8 cellular contexts compared by ENCODE assay signal in genomic region chr4:110005461-110006056, GRCh38.
A peak's percentile ranks its signal among the peaks of the same experiment; 100 is the strongest.
DNase-seq lines count a peak whose midpoint lies in the region; ATAC-seq and TF ChIP-seq lines count a peak whose summit lies in the region.

No MANE protein-coding gene starts in this region.

- POLR2A ChIA-PET in activated CD4-positive, alpha-beta T cell treated with anti-CD3 and anti-CD28 coated beads, Interleukin-2, amount 10 ng/mL, durations not matched to agents 7 days and 5 days (lab: Charles Lee), result no interaction called here

- H3K27me3 Mint-ChIP-seq in activated CD4-positive, alpha-beta T cell treated with anti-CD3 and anti-CD28 coated beads, Interleukin-2, amount 10 ng/mL, durations not matched to agents 7 days and 5 days, result peaks cover 6% of the 10 kb centered on the region
- H3K27me3 Mint-ChIP-seq in neural crest cell (ENCODE audit: low read depth), result no peaks in the 10 kb centered on the region

- H3K4me2 ChIP-seq in Karpas-422 (ENCODE audit: low read depth, low read length, poor library complexity, severe bottlenecking), result no peak overlapping the region

- H3K36me3 Mint-ChIP-seq in activated CD4-positive, alpha-beta T cell treated with anti-CD3 and anti-CD28 coated beads, Interleukin-2, amount 10 ng/mL, durations not matched to agents 7 days and 5 days (ENCODE audit: low read depth), result no peaks in the 10 kb centered on the region
- H3K36me3 Mint-ChIP-seq in neural crest cell (ENCODE audit: low read depth), result no peaks in the 10 kb centered on the region

- CTCF ChIA-PET in activated CD4-positive, alpha-beta T cell treated with anti-CD3 and anti-CD28 coated beads, Interleukin-2, amount 10 ng/mL, durations not matched to agents 7 days and 5 days (lab: Charles Lee), result interaction anchor here (0.6 to 1.6 kb wide), 8 partner anchors 15 to 511 kb away, joined by 3 to 11 read pairs (median 3); no protein-coding TSS in a partner anchor

- no peak overlapping the region for H2AFZ ChIP-seq in Karpas-422 (ENCODE audit: low read length)

- no peak overlapping the region for H3K4me3 ChIP-seq in Karpas-422 (ENCODE audit: low read length)

- no peaks in the 10 kb centered on the region for H3K9me2 ChIP-seq in Karpas-422 (replicated peaks; ENCODE audit: insufficient read depth, low read length)

- no peak overlapping the region for H3K9ac ChIP-seq in Karpas-422 (ENCODE audit: low read length)

- no peak overlapping the region for H3K4me3 Mint-ChIP-seq in activated CD4-positive, alpha-beta T cell treated with anti-CD3 and anti-CD28 coated beads, Interleukin-2, amount 10 ng/mL, durations not matched to agents 7 days and 5 days
- no peak overlapping the region for H3K4me3 Mint-ChIP-seq in neural crest cell

- H3K79me2 ChIP-seq in Karpas-422 (ENCODE audit: low read length), result no peaks in the 10 kb centered on the region

- H3K4me1 ChIP-seq in Karpas-422 (ENCODE audit: low read length), result no peaks in the 10 kb centered on the region

- no peaks in the 10 kb centered on the region for H3K9me3 ChIP-seq in Karpas-422 (ENCODE audit: low read length)

- H4K20me1 ChIP-seq in Karpas-422 (ENCODE audit: insufficient read depth, low read depth, low read length), result no peaks in the 10 kb centered on the region

- H3K4me1 Mint-ChIP-seq in activated CD4-positive, alpha-beta T cell treated with anti-CD3 and anti-CD28 coated beads, Interleukin-2, amount 10 ng/mL, durations not matched to agents 7 days and 5 days, result peaks cover 20% of the 10 kb centered on the region
- H3K4me1 Mint-ChIP-seq in neural crest cell, result peaks cover 20% of the 10 kb centered on the region

- TF ChIP-seq CTCF in neural crest cell (conservative IDR thresholded peaks at IDR 0.05), result peak; percentile 85

- ATAC-seq in GM21576 (IDR thresholded peaks at IDR 0.05; ENCODE audit: unreplicated experiment) (peak; percentile 58), esophagus mucosa (peak; percentile 80), HG02970 (IDR thresholded peaks at IDR 0.05; ENCODE audit: low FRiP score, unreplicated experiment) (no peak)

- no peaks in the 10 kb centered on the region for H3K36me3 ChIP-seq in Karpas-422 (ENCODE audit: insufficient read depth, low read length)

- H3K9me3 Mint-ChIP-seq in activated CD4-positive, alpha-beta T cell treated with anti-CD3 and anti-CD28 coated beads, Interleukin-2, amount 10 ng/mL, durations not matched to agents 7 days and 5 days, result no peaks in the 10 kb centered on the region
- no peaks in the 10 kb centered on the region for H3K9me3 Mint-ChIP-seq in neural crest cell

- H3K27me3 ChIP-seq in Karpas-422 (ENCODE audit: low read length), result no peaks in the 10 kb centered on the region; the same call in 1 of the 2 replicates

- DNase-seq in activated CD4-positive, alpha-beta T cell treated with anti-CD3 and anti-CD28 coated beads, Interleukin-2, amount 10 ng/mL, durations not matched to agents 7 days and 5 days, result peak; percentile 44
- DNase-seq in activated CD4-positive, alpha-beta T cell treated with anti-CD3 and anti-CD28 coated beads for 48 hours, result no peak
- peak; percentile 80 for DNase-seq in Karpas-422
- DNase-seq in SK-N-DZ (ENCODE audit: low spot score), result peak; percentile 42
- no peak for DNase-seq in neural crest cell (ENCODE audit: low read depth, low spot score)

- no peak overlapping the region for H3K27ac Mint-ChIP-seq in activated CD4-positive, alpha-beta T cell treated with anti-CD3 and anti-CD28 coated beads, Interleukin-2, amount 10 ng/mL, durations not matched to agents 7 days and 5 days
- H3K27ac Mint-ChIP-seq in neural crest cell (ENCODE audit: unreplicated experiment), result no peak overlapping the region

- no peak overlapping the region for H3K27ac ChIP-seq in Karpas-422 (ENCODE audit: low read length)

Comparison
In these comparisons a context has a peak if more than half of its experiments do, and no peak if none do; other contexts are left out.
1. DNase-seq: peak in activated CD4-positive, alpha-beta T cell treated with anti-CD3 and anti-CD28 coated beads, Interleukin-2, amount 10 ng/mL, durations not matched to agents 7 days and 5 days (single experiment), Karpas-422 (single experiment) and SK-N-DZ (single experiment); none in activated CD4-positive, alpha-beta T cell treated with anti-CD3 and anti-CD28 coated beads for 48 hours (single experiment) and neural crest cell (single experiment).